In the genomic region with DNA sequence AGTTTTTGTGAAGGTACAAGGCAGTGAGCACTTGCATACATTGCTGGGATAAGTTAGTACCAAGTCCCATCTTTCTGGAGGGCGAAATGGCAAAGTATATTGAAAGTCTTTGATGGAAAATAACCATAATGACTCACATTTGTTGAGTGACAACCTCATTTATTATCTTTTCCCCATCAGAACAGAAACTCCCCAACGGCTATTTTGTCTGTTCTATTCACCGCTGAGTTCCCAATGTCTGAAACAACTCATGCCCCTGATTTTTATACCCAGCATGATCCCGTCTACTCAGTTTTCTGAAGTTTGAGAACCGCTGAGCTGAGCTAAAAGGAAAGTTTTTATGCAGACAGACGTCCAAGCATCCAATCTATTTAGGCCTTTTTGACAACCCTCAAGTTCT, we compare ENCODE assay signal across 21 cellular contexts. TPM values are rescaled to one million over a fixed set of nuclear protein-coding genes. Genes with fewer than 3 reads are reported as not detected.
"Had no signal": no experiment of that assay in that cellular context is flagged by ENCODE, and none has a peak within 500 bp of the region (broad histone marks: within the 10 kb centered on the region; RNA-seq: fewer than 3 reads in every experiment).

No MANE protein-coding gene starts in this region.

- H2AFZ ChIP-seq: hepatocyte had no signal

- H3K9me3 ChIP-seq: esophagus squamous epithelium, psoas muscle, right lobe of liver, tibial artery had no signal

- DNase-seq: effector memory CD8-positive, alpha-beta T cell; esophagus squamous epithelium; foreskin fibroblast; mesendoderm; naive B cell; occipital lobe; psoas muscle; retina; right lobe of liver; spleen; stimulated activated CD4-positive, alpha-beta T cell treated with anti-CD3 and anti-CD28 coated beads, Interleukin-15, amount 100 ng/mL, for 24 hours; stimulated activated CD4-positive, alpha-beta T cell treated with anti-CD3 and anti-CD28 coated beads, Interleukin-1b, Interleukin-23, amount 100 ng/mL, for 48 hours; stimulated activated CD4-positive, alpha-beta T cell treated with anti-CD3 and anti-CD28 coated beads, Interleukin-4, amount 100 ng/mL, for 24 hours; tibial artery had no signal

- H3K27ac ChIP-seq: esophagus squamous epithelium, hepatocyte, psoas muscle, right lobe of liver, spleen, tibial artery had no signal

- H3K27ac Mint-ChIP-seq: dendritic cell treated with granulocyte-macrophage colony-stimulating factor and Interleukin-4, amounts not matched to agents 40 ng/mL and 50 ng/mL, for 4 days; effector memory CD8-positive, alpha-beta T cell; naive B cell; nephron; stimulated activated memory B cell treated with anti-CD40 and anti-IgM and Interleukin-4, amounts not matched to agents 10 μg/mL and 1 μg/mL and 100 μg/mL, for 72 hours; stimulated activated naive CD8-positive, alpha-beta T cell treated with anti-CD3 and anti-CD28 coated beads, Interleukin-15, Interleukin-2, amounts not matched to agents 100 ng/mL and 50 ng/mL, for 24 hours had no signal

- H3K27me3 Mint-ChIP-seq: effector memory CD8-positive, alpha-beta T cell; naive B cell; stimulated activated memory B cell treated with anti-CD40 and anti-IgM and Interleukin-4, amounts not matched to agents 10 μg/mL and 1 μg/mL and 100 μg/mL, for 72 hours; stimulated activated naive CD8-positive, alpha-beta T cell treated with anti-CD3 and anti-CD28 coated beads, Interleukin-15, Interleukin-2, amounts not matched to agents 100 ng/mL and 50 ng/mL, for 24 hours had no signal

- H3K27me3 ChIP-seq: esophagus squamous epithelium, hepatocyte, right lobe of liver, spleen, tibial artery had no signal

- H3K36me3 Mint-ChIP-seq: naive B cell had no signal

- FAIRE-seq: colon had no signal

- H3K4me2 ChIP-seq: hepatocyte had no signal

- H3K36me3 ChIP-seq: esophagus squamous epithelium, right lobe of liver had no signal

- H3K9me3 Mint-ChIP-seq: dendritic cell treated with granulocyte-macrophage colony-stimulating factor and Interleukin-4, amounts not matched to agents 40 ng/mL and 50 ng/mL, for 4 days; effector memory CD8-positive, alpha-beta T cell; stimulated activated naive CD8-positive, alpha-beta T cell treated with anti-CD3 and anti-CD28 coated beads, Interleukin-15, Interleukin-2, amounts not matched to agents 100 ng/mL and 50 ng/mL, for 24 hours had no signal

- ATAC-seq: effector memory CD8-positive, alpha-beta T cell; psoas muscle; right lobe of liver; stimulated activated memory B cell treated with anti-CD40 and anti-IgM and Interleukin-4, amounts not matched to agents 10 μg/mL and 1 μg/mL and 100 μg/mL, for 72 hours had no signal

- H3K4me3 ChIP-seq: esophagus squamous epithelium, hepatocyte, psoas muscle, right lobe of liver, spleen, tibial artery had no signal

- H3K4me1 ChIP-seq: psoas muscle, right lobe of liver had no signal

- H3K79me2 ChIP-seq: hepatocyte had no signal

- H3K4me3 Mint-ChIP-seq: dendritic cell treated with granulocyte-macrophage colony-stimulating factor and Interleukin-4, amounts not matched to agents 40 ng/mL and 50 ng/mL, for 4 days; effector memory CD8-positive, alpha-beta T cell; naive B cell; nephron; stimulated activated memory B cell treated with anti-CD40 and anti-IgM and Interleukin-4, amounts not matched to agents 10 μg/mL and 1 μg/mL and 100 μg/mL, for 72 hours; stimulated activated naive CD8-positive, alpha-beta T cell treated with anti-CD3 and anti-CD28 coated beads, Interleukin-15, Interleukin-2, amounts not matched to agents 100 ng/mL and 50 ng/mL, for 24 hours had no signal

RNA-seq across cellular contexts. Expression of gene TINCR, which starts 7.8 kb away (rescaled TPM):
- total RNA-seq: epithelial cell of proximal tubule had no signal
